20 cellular contexts compared by ENCODE assay signal in genomic region chr2:58122540-58122939, GRCh38.
"Had no signal": no experiment of that assay in that cellular context is flagged by ENCODE, and none has a peak within 500 bp of the region (broad histone marks: within the 10 kb centered on the region; RNA-seq: fewer than 3 reads in every experiment).

No MANE protein-coding gene starts in this region.

- ATAC-seq: Right ventricle myocardium inferior had no signal

- DNase-seq: Karpas-422, KG1, MM.1S, NCI-H1092 treated with DMSO at 0.1 percent for 48 hours, NCI-H1436, NCI-H187, NCI-H2029, NCI-H2081 treated with DMSO at 0.1 percent for 48 hours, NCI-H2171, NCI-H226, NCI-H446, NCI-H510A, NCI-H524 treated with DMSO at 0.1 percent for 48 hours, NCI-H69, NCI-H774, PC-9, Peyer's patch, SHP77 treated with DMSO at 0.1 percent for 48 hours, SJCRH30 had no signal
